In genomic region chr5:112492291-112492690, GRCh38 we compare ENCODE assay signal across 8 cellular contexts.
A peak's percentile ranks its signal among the peaks of the same experiment; 100 is the strongest.
DNase-seq lines count a peak whose midpoint lies in the region; ATAC-seq, FAIRE-seq and TF ChIP-seq lines count a peak whose summit lies in the region.

No MANE protein-coding gene starts in this region.

- H4K20me1 ChIP-seq in GM12878 (ENCODE audit: control insufficient read depth, insufficient read depth), result no peaks in the 10 kb centered on the region
- H4K20me1 ChIP-seq in keratinocyte (ENCODE audit: control insufficient read depth, extremely low read depth, insufficient read depth, low read length), result no peaks in the 10 kb centered on the region

- RAD21 ChIA-PET in GM12878 (lab: Charles Lee; ENCODE audit: unreplicated experiment), result interaction anchor here (0.8 to 3.8 kb wide), 15 partner anchors 30 to 512 kb away, joined by 3 to 81 read pairs (median 5); no protein-coding TSS in a partner anchor

- ATAC-seq in GM19395 (IDR thresholded peaks at IDR 0.05; ENCODE audit: unreplicated experiment), result peak; percentile 99
- ATAC-seq in HG03159 (IDR thresholded peaks at IDR 0.05; ENCODE audit: unreplicated experiment), result peak; percentile 100
- peak; percentile 100 for ATAC-seq in GM12878

- POLR2A ChIA-PET in GM12878 (lab: Charles Lee), result interaction anchor here (0.6 kb wide), 2 partner anchors 36 to 349 kb away, joined by 3 to 4 read pairs; no protein-coding TSS in a partner anchor

- SMC1A ChIA-PET in GM12878 (lab: Charles Lee; ENCODE audit: uncharacterized antibody, unreplicated experiment), result interaction anchor here (0.7 to 7.0 kb wide), 26 partner anchors 11 to 320 kb away, joined by 3 to 166 read pairs (median 4); no protein-coding TSS in a partner anchor

- 2% methylated on average over 7 of the region's 7 CpGs for whole genome bisulfite sequencing in GM12878 (ENCODE audit: insufficient coverage, insufficient replicate concordance, low lambda C conversion rate, missing lambda C conversion rate)

- DNase-seq in ELF-1 (ENCODE audit: low read depth, low spot score) (peak; percentile 53), NCI-H748 treated with DMSO at 0.1 percent for 48 hours (lab: John Stamatoyannopoulos, UW) (peak; percentile 15), GM12878 (ENCODE audit: low read depth, low spot score) (peak; percentile 12), keratinocyte (ENCODE audit: low read depth, low spot score) (peak; percentile 11), stromal cell of bone marrow (ENCODE audit: low read depth) (peak; percentile 58), coronary artery (ENCODE audit: low spot score) (no peak)

- no peaks in the 10 kb centered on the region; a peak in 1 of 4 replicates for H3K27me3 ChIP-seq in GM12878 (replicated peaks in 1 of 2; ENCODE audit: control insufficient read depth in 2 of 2, insufficient read depth in 2 of 2, low read length in 1 of 2)
- H3K27me3 ChIP-seq in keratinocyte (ENCODE audit: control insufficient read depth, extremely low read depth, insufficient read depth, low read length), result no peaks in the 10 kb centered on the region

- no peak for TF ChIP-seq POLR2A in GM12878 (IDR thresholded peaks at IDR 0.05; ENCODE audit: low read depth, low read length)

- H3K4me2 ChIP-seq in GM12878 (ENCODE audit: control insufficient read depth, insufficient read depth) (no peak overlapping the region), keratinocyte (ENCODE audit: control insufficient read depth, extremely low read depth, insufficient read depth, low read depth, low read length) (no peak overlapping the region)

- FAIRE-seq in GM12878 (lab: Jason Lieb, UNC) (peak; percentile 91), keratinocyte (lab: Jason Lieb, UNC) (peak; percentile 89)

- TF ChIP-seq RAD21 in GM12878 (IDR thresholded peaks at IDR 0.05; ENCODE audit: insufficient read depth, low read depth, low read length), result peak; percentile 69

- H3K4me3 ChIP-seq in GM12878 (no peak overlapping the region), keratinocyte (ENCODE audit: control insufficient read depth in 2 of 3, extremely low read depth in 1 of 3, insufficient read depth in 2 of 3, low read depth in 1 of 3, low read length in 3 of 3) (no peak overlapping the region), coronary artery (no peak overlapping the region)

- intact Hi-C loops in GM12878 (cut with micrococcal nuclease; ENCODE audit: unreplicated experiment), result loop anchor here (2.0 kb wide), 2 partner anchors 37 to 317 kb away; no protein-coding TSS in a partner anchor

- no peaks in the 10 kb centered on the region for H3K36me3 ChIP-seq in GM12878 (ENCODE audit: control insufficient read depth in 2 of 2, insufficient read depth in 2 of 2, low read length in 1 of 2)
- no peaks in the 10 kb centered on the region for H3K36me3 ChIP-seq in keratinocyte (ENCODE audit: control insufficient read depth in 2 of 2, extremely low read depth in 1 of 2, insufficient read depth in 2 of 2, low read length in 2 of 2)

- dilution Hi-C loops in keratinocyte (cut with MboI; ENCODE audit: extremely low pct_ligation_motif_present, low sequenced_read_pairs), result no loop called here

- no peaks in the 10 kb centered on the region for H3K9me1 ChIP-seq in keratinocyte (ENCODE audit: control insufficient read depth, extremely low read depth, insufficient read depth, low read length)

- no peaks in the 10 kb centered on the region for H3K79me2 ChIP-seq in GM12878 (ENCODE audit: control insufficient read depth, insufficient read depth, low read length)
- H3K79me2 ChIP-seq in keratinocyte (ENCODE audit: control insufficient read depth, insufficient read depth, low read length), result no peaks in the 10 kb centered on the region

- H3K9me3 ChIP-seq in GM12878 (replicated peaks; ENCODE audit: control insufficient read depth, insufficient read depth, low read length) (no peaks in the 10 kb centered on the region), keratinocyte (ENCODE audit: control insufficient read depth, low read depth, low read length) (no peaks in the 10 kb centered on the region)

- in situ Hi-C loops in GM12878 (cut with MboI), result no loop called here

- H3K9ac ChIP-seq in GM12878 (ENCODE audit: control insufficient read depth, insufficient read depth, low read length) (no peak overlapping the region), keratinocyte (ENCODE audit: control insufficient read depth, extremely low read depth, insufficient read depth, low read length) (no peak overlapping the region)

- BruUV-seq in GM12878 (replicated peaks; lab: Mats Ljungman, UMichigan), result no TSS peak

- H3K27ac ChIP-seq in GM12878 (ENCODE audit: control insufficient read depth, insufficient read depth) (no peak overlapping the region), keratinocyte (ENCODE audit: control insufficient read depth, insufficient read depth, low read length) (no peak overlapping the region), coronary artery (no peak overlapping the region)

- no peak for TF ChIP-seq EP300 in GM12878 (IDR thresholded peaks at IDR 0.05; ENCODE audit: borderline replicate concordance in 1 of 2, control insufficient read depth in 1 of 2, low read depth in 2 of 2, low read length in 2 of 2)

- H3K4me1 ChIP-seq in GM12878 (ENCODE audit: control insufficient read depth, insufficient read depth, low read length) (no peaks in the 10 kb centered on the region), keratinocyte (ENCODE audit: control insufficient read depth, extremely low read depth, insufficient read depth, low read length) (no peaks in the 10 kb centered on the region)

- CTCF ChIA-PET in GM12878 (lab: Yijun Ruan, JAX), result interaction anchor here (0.7 to 7.6 kb wide), 37 partner anchors 12 to 356 kb away, joined by 3 to 195 read pairs (median 5); no protein-coding TSS in a partner anchor

- TF ChIP-seq CTCF in GM12878 (IDR thresholded peaks at IDR 0.05 in 2 of 3, conservative IDR thresholded peaks at IDR 0.05 in 1 of 3; ENCODE audit: control insufficient read depth in 2 of 3, extremely low read depth in 1 of 3, insufficient read depth in 1 of 3, low read depth in 3 of 3, low read length in 3 of 3) (peak; percentile 79 to 86 (median 85)), keratinocyte (optimal IDR thresholded peaks at IDR 0.05 in 1 of 3, IDR thresholded peaks at IDR 0.05 in 1 of 3, conservative IDR thresholded peaks at IDR 0.05 in 1 of 3; ENCODE audit: extremely low read depth in 1 of 3, insufficient read depth in 2 of 3, low read length in 3 of 3) (peak; percentile 84 to 96 (median 86)), coronary artery (IDR thresholded peaks at IDR 0.05) (no peak)

- H2AFZ ChIP-seq in GM12878 (ENCODE audit: control insufficient read depth, low read depth, low read length) (no peak overlapping the region), keratinocyte (ENCODE audit: control insufficient read depth, low read length) (no peak overlapping the region)

TF ChIP-seq in GM12878, 131 proteins besides CTCF, POLR2A, EP300 and RAD21:
- TF ChIP-seq IRF4 (IDR thresholded peaks at IDR 0.05; ENCODE audit: low read depth, low read length) (0 out of 2 replicates have a peak, but pooled peaks have one; percentile 20), SMC3 (IDR thresholded peaks at IDR 0.05; ENCODE audit: borderline replicate concordance, low read length) (peak; percentile 67; the same call in 1 of the 2 replicates), YY1 (IDR thresholded peaks at IDR 0.05; ENCODE audit: low read depth, low read length) (0 out of 2 replicates have a peak, but pooled peaks have one; percentile 36), HDAC6 (IDR thresholded peaks at IDR 0.05; ENCODE audit: unreplicated experiment) (no peak), RCOR1 (conservative IDR thresholded peaks at IDR 0.05; ENCODE audit: low read depth, low read length) (no peak), NFXL1 (IDR thresholded peaks at IDR 0.05; ENCODE audit: borderline replicate concordance) (no peak), JUNB (IDR thresholded peaks at IDR 0.05) (peak; percentile 55)
